In the genomic region with DNA sequence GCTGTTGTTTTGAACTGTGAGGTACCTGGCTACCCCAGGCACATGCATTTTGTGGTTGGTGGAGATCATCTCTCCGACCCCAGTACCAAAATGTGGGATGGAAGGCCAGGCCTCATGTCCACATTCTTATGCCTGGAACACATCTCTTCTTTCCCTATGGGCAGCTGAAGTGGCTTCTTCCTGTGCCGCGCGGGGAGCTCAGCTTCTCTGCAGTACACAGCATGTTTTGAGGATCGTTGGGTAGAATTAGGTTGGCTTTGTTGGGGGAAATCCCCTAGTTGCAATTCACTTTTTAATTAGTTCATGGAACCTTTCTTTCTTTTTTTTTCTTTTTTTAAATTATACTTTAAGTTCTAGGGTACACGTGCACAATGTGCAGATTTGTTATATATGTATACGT, we compare ENCODE assay signal across 19 cellular contexts.
A peak's percentile ranks its signal among the peaks of the same experiment; 100 is the strongest.
DNase-seq lines count a peak whose midpoint lies in the region; ATAC-seq and TF ChIP-seq lines count a peak whose summit lies in the region.
"Had no signal": no experiment of that assay in that cellular context is flagged by ENCODE, and none has a peak within 500 bp of the region (broad histone marks: within the 10 kb centered on the region; RNA-seq: fewer than 3 reads in every experiment).

No MANE protein-coding gene starts in this region.

- H3K9me3 Mint-ChIP-seq in CD8-positive, alpha-beta T cell = no peaks in the 10 kb centered on the region
- H3K9me3 Mint-ChIP-seq in stimulated activated memory B cell treated with anti-CD40 and anti-IgM and Interleukin-4, amounts not matched to agents 10 μg/mL and 1 μg/mL and 100 μg/mL, for 72 hours = no peaks in the 10 kb centered on the region
- H3K9me3 Mint-ChIP-seq: CD4-positive, alpha-beta T cell had no signal

- no peak overlapping the region for H2AFZ ChIP-seq in OCI-LY7 (ENCODE audit: low read length)

- peaks cover 95% of the 10 kb centered on the region for H4K20me1 ChIP-seq in BLaER1
- no peaks in the 10 kb centered on the region for H4K20me1 ChIP-seq in OCI-LY7 (ENCODE audit: insufficient read depth, low read length)

- H3K9me2 ChIP-seq in OCI-LY7 (ENCODE audit: insufficient read depth, low read length) = no peaks in the 10 kb centered on the region

- H3K79me2 ChIP-seq in OCI-LY7 (ENCODE audit: insufficient read depth, low read depth, low read length) = no peaks in the 10 kb centered on the region

- H3K27ac ChIP-seq in BLaER1 = no peak overlapping the region
- H3K27ac ChIP-seq in CD8-positive, alpha-beta T cell (ENCODE audit: low read depth, low read length) = no peak overlapping the region
- H3K27ac ChIP-seq in OCI-LY7 (ENCODE audit: low read depth, low read length, poor library complexity, severe bottlenecking) = no peak overlapping the region
- H3K27ac ChIP-seq: A549, SJSA1 had no signal

- H3K36me3 ChIP-seq in BLaER1 (peaks cover 80% of the 10 kb centered on the region), OCI-LY7 (ENCODE audit: insufficient read depth, low read length) (no peaks in the 10 kb centered on the region)
- no peaks in the 10 kb centered on the region for H3K36me3 ChIP-seq in CD8-positive, alpha-beta T cell (ENCODE audit: insufficient read depth, low read length)
- H3K36me3 ChIP-seq: MG63, SJSA1 had no signal

- peak overlapping the region; percentile 46 for H3K4me2 ChIP-seq in BLaER1
- peak overlapping the region; percentile 17; the same call in 1 of the 2 replicates for H3K4me2 ChIP-seq in OCI-LY7 (ENCODE audit: low read length)
- H3K4me2 ChIP-seq: A549 had no signal

- H3K4me1 ChIP-seq in BLaER1 = peaks cover 98% of the 10 kb centered on the region
- no peaks in the 10 kb centered on the region for H3K4me1 ChIP-seq in CD8-positive, alpha-beta T cell (ENCODE audit: insufficient read depth, low read length)
- H3K4me1 ChIP-seq in OCI-LY7 (ENCODE audit: insufficient read depth, low read length, poor library complexity, severe bottlenecking) = peaks cover 19% of the 10 kb centered on the region
- H3K4me1 ChIP-seq: SJSA1 had no signal

- no TSS peak for BruUV-seq in OCI-LY7 (replicated peaks; lab: Mats Ljungman, UMichigan)

- peaks cover 58% of the 10 kb centered on the region for H3K4me1 Mint-ChIP-seq in CD8-positive, alpha-beta T cell (ENCODE audit: low read depth)
- H3K4me1 Mint-ChIP-seq in stimulated activated memory B cell treated with anti-CD40 and anti-IgM and Interleukin-4, amounts not matched to agents 10 μg/mL and 1 μg/mL and 100 μg/mL, for 72 hours = peaks cover 27% of the 10 kb centered on the region

- H3K4me3 ChIP-seq in BLaER1 = no peak overlapping the region
- no peak overlapping the region for H3K4me3 ChIP-seq in CD8-positive, alpha-beta T cell (ENCODE audit: low read depth, low read length)
- no peak overlapping the region for H3K4me3 ChIP-seq in OCI-LY7 (ENCODE audit: low read depth, low read length, poor library complexity, severe bottlenecking)
- H3K4me3 ChIP-seq: A549, MG63, SJSA1 had no signal

- POLR2A ChIA-PET in CD8-positive, alpha-beta T cell (lab: Charles Lee) = interaction anchor here (1.1 kb wide), 1 partner anchor 56 kb away, joined by 3 read pairs; no protein-coding TSS in a partner anchor
- POLR2A ChIA-PET in OCI-LY7 (lab: Charles Lee) = interaction anchor here (1.5 kb wide), 1 partner anchor 10 kb away, joined by 4 read pairs; no protein-coding TSS in a partner anchor

- no peak overlapping the region for H3K9ac ChIP-seq in BLaER1

- no peak for ATAC-seq in CD8-positive, alpha-beta T cell
- no peak for ATAC-seq in stimulated activated memory B cell treated with anti-CD40 and anti-IgM and Interleukin-4, amounts not matched to agents 10 μg/mL and 1 μg/mL and 100 μg/mL, for 72 hours
- no peak for ATAC-seq in HG03175 (IDR thresholded peaks at IDR 0.05; ENCODE audit: unreplicated experiment)
- ATAC-seq in HG03196 (IDR thresholded peaks at IDR 0.05; ENCODE audit: unreplicated experiment) = no peak
- ATAC-seq: A549, HCT116 had no signal

- DNase-seq in CD8-positive, alpha-beta T cell = no peak
- DNase-seq in OCI-LY7 (ENCODE audit: low spot score) = no peak
- DNase-seq in islet precursor cell = peak; percentile 37
- no peak for DNase-seq in activated CD8-positive, alpha-beta memory T cell treated with anti-CD3 and anti-CD28 coated beads for 24 hours
- DNase-seq: CD4-positive, alpha-beta T cell; GOT3; MG63; NCI-H1417 treated with DMSO at 0.1 percent for 48 hours; NCI-H187 treated with DMSO at 0.1 percent for 48 hours; NCI-H2107; NCI-H446 treated with DMSO at 0.1 percent for 48 hours had no signal

- intact Hi-C loops in CD8-positive, alpha-beta T cell (cut with DNase I, micrococcal nuclease) = no loop called here
- intact Hi-C loops in OCI-LY7 (cut with micrococcal nuclease; ENCODE audit: unreplicated experiment) = no loop called here

- CTCF ChIA-PET in CD8-positive, alpha-beta T cell (lab: Charles Lee) = interaction anchor here (0.8 kb wide), 1 partner anchor 256 kb away, joined by 3 read pairs; no protein-coding TSS in a partner anchor
- CTCF ChIA-PET in OCI-LY7 (lab: Charles Lee; ENCODE audit: unreplicated experiment) = interaction anchor here (0.6 kb wide), 1 partner anchor 56 kb away, joined by 3 read pairs; no protein-coding TSS in a partner anchor

- H3K27me3 ChIP-seq in BLaER1 = no peaks in the 10 kb centered on the region
- no peaks in the 10 kb centered on the region for H3K27me3 ChIP-seq in CD8-positive, alpha-beta T cell (ENCODE audit: insufficient read depth, low read length)
- H3K27me3 ChIP-seq: MG63, SJSA1 had no signal

- no peaks in the 10 kb centered on the region for H3K27me3 Mint-ChIP-seq in CD8-positive, alpha-beta T cell (ENCODE audit: low read depth)
- H3K27me3 Mint-ChIP-seq in stimulated activated memory B cell treated with anti-CD40 and anti-IgM and Interleukin-4, amounts not matched to agents 10 μg/mL and 1 μg/mL and 100 μg/mL, for 72 hours = no peaks in the 10 kb centered on the region
- H3K27me3 Mint-ChIP-seq: B cell; CD4-positive, alpha-beta T cell had no signal

- H3K36me3 Mint-ChIP-seq in CD8-positive, alpha-beta T cell = peaks cover 8% of the 10 kb centered on the region
- H3K36me3 Mint-ChIP-seq in stimulated activated memory B cell treated with anti-CD40 and anti-IgM and Interleukin-4, amounts not matched to agents 10 μg/mL and 1 μg/mL and 100 μg/mL, for 72 hours = no peaks in the 10 kb centered on the region

- no peaks in the 10 kb centered on the region for H3K9me3 ChIP-seq in BLaER1
- no peaks in the 10 kb centered on the region for H3K9me3 ChIP-seq in CD8-positive, alpha-beta T cell (ENCODE audit: low read length)
- no peaks in the 10 kb centered on the region for H3K9me3 ChIP-seq in OCI-LY7 (ENCODE audit: low read length)
- H3K9me3 ChIP-seq: A549, MG63, SJSA1 had no signal

- TF ChIP-seq CTCF in CD8-positive, alpha-beta T cell (IDR thresholded peaks at IDR 0.05) = no peak
- no peak for TF ChIP-seq CTCF in OCI-LY7 (conservative IDR thresholded peaks at IDR 0.05; ENCODE audit: low read length)

- H3K27ac Mint-ChIP-seq in CD8-positive, alpha-beta T cell = peak overlapping the region; percentile 3
- H3K27ac Mint-ChIP-seq in stimulated activated memory B cell treated with anti-CD40 and anti-IgM and Interleukin-4, amounts not matched to agents 10 μg/mL and 1 μg/mL and 100 μg/mL, for 72 hours = no peak overlapping the region
- H3K27ac Mint-ChIP-seq: B cell; CD4-positive, alpha-beta T cell had no signal

- no peak overlapping the region for H3K4me3 Mint-ChIP-seq in CD8-positive, alpha-beta T cell
- H3K4me3 Mint-ChIP-seq in stimulated activated memory B cell treated with anti-CD40 and anti-IgM and Interleukin-4, amounts not matched to agents 10 μg/mL and 1 μg/mL and 100 μg/mL, for 72 hours = no peak overlapping the region
- H3K4me3 Mint-ChIP-seq: B cell; CD4-positive, alpha-beta T cell had no signal
